ENCODE assay signal across 14 cellular contexts in genomic region chr15:88479169-88479568, GRCh38.
"Had no signal": no experiment of that assay in that cellular context is flagged by ENCODE, and none has a peak within 500 bp of the region (broad histone marks: within the 10 kb centered on the region; RNA-seq: fewer than 3 reads in every experiment).

No MANE protein-coding gene starts in this region.

- H3K9me3 ChIP-seq: esophagus muscularis mucosa, left lung, thoracic aorta had no signal

- ATAC-seq: activated CD8-positive, alpha-beta T cell treated with anti-CD3 and anti-CD28 coated beads for 36 hours; foreskin keratinocyte; left lung; stimulated activated naive CD8-positive, alpha-beta T cell treated with anti-CD3 and anti-CD28 coated beads, Interleukin-15, amount 100 ng/mL, for 72 hours had no signal

- H3K27ac ChIP-seq: esophagus muscularis mucosa, foreskin keratinocyte, left lung, thoracic aorta, VCaP had no signal

- H3K4me3 ChIP-seq: dorsolateral prefrontal cortex, esophagus muscularis mucosa, left lung, thoracic aorta had no signal

- DNase-seq: activated CD4-positive, alpha-beta T cell treated with anti-CD3 and anti-CD28 coated beads for 4 hours; activated CD8-positive, alpha-beta memory T cell treated with anti-CD3 and anti-CD28 coated beads, Interleukin-2, amount 50 U/mL, for 48 hours; activated CD8-positive, alpha-beta T cell treated with anti-CD3 and anti-CD28 coated beads for 36 hours; activated naive CD8-positive, alpha-beta T cell treated with anti-CD3 and anti-CD28 coated beads, Interleukin-2, amount 10 ng/mL, durations not matched to agents 7 days and 5 days; aorta; dorsolateral prefrontal cortex; foreskin keratinocyte; head of caudate nucleus; left lung; stimulated activated CD4-positive, alpha-beta T cell treated with anti-CD3 and anti-CD28 coated beads, Interleukin-4, amount 100 ng/mL, for 4 hours; stimulated activated naive CD8-positive, alpha-beta T cell treated with anti-CD3 and anti-CD28 coated beads, Interleukin-15, amount 100 ng/mL, for 72 hours had no signal

- H3K27me3 ChIP-seq: dorsolateral prefrontal cortex, esophagus muscularis mucosa, left lung had no signal

- H3K4me1 ChIP-seq: foreskin keratinocyte, left lung had no signal
